ENCODE assay signal across 8 cellular contexts in the genomic region with DNA sequence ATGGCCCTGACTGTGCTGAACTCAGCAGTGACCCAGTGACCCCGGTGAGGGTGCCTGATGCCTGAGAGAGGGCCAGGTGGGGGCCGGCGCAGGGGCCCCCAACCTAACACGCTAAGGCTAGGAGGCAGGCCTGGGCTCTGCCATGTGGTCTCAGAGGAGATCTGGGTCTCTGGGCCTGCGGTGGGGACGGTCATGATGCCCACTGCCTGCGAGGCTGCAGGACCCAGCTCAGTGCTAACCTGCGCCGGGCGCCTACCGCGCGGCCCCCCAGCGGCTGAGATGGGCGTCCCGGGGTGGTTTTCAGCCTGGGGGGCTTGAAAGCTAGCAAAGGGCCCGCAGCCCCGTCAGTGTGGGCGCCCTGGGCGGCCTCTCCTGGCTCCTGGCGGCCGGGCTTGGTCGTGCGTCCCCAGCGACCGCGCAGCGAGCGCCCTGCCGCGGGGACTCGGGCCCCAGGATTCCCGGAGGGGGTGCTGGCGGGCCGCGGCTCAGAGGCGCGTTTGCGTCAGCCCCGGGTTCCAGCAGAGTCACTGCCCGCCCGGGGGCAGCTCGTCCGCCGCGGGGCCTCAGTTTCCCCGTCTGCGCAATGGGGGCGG. TPM values are rescaled to one million over a fixed set of nuclear protein-coding genes. Genes with fewer than 3 reads are reported as not detected.
A peak's percentile ranks its signal among the peaks of the same experiment; 100 is the strongest.
DNase-seq lines count a peak whose midpoint lies in the region; ATAC-seq and TF ChIP-seq lines count a peak whose summit lies in the region.

No MANE protein-coding gene starts in this region.

- no peak overlapping the region for H2AFZ ChIP-seq in HCT116 (ENCODE audit: low read depth, low read length, poor library complexity, severe bottlenecking)

- H3K4me3 ChIP-seq in BJ (ENCODE audit: low read depth, low read length) (peak overlapping the region; percentile 44), HCT116 (replicated peaks in 1 of 2; ENCODE audit: low read depth in 1 of 2, low read length in 2 of 2) (peak overlapping the region; percentile 33 to 46), iPS-18a (ENCODE audit: low read length) (peak overlapping the region; percentile 30)

- no peaks in the 10 kb centered on the region for H3K9me3 Mint-ChIP-seq in activated naive CD4-positive, alpha-beta T cell treated with anti-CD3 and anti-CD28 coated beads, Interleukin-2, amount 50 U/mL, for 24 hours
- H3K9me3 Mint-ChIP-seq in stimulated activated naive CD8-positive, alpha-beta T cell treated with anti-CD3 and anti-CD28 coated beads, Interleukin-15, Interleukin-2, amounts not matched to agents 100 ng/mL and 50 ng/mL, for 24 hours = no peaks in the 10 kb centered on the region

- H3K4me3 Mint-ChIP-seq in activated naive CD4-positive, alpha-beta T cell treated with anti-CD3 and anti-CD28 coated beads, Interleukin-2, amount 50 U/mL, for 24 hours = peak overlapping the region; percentile 70
- H3K4me3 Mint-ChIP-seq in stimulated activated naive CD8-positive, alpha-beta T cell treated with anti-CD3 and anti-CD28 coated beads, Interleukin-15, Interleukin-2, amounts not matched to agents 100 ng/mL and 50 ng/mL, for 24 hours = peak overlapping the region; percentile 41

- BruUV-seq in HCT116 (replicated peaks; lab: Mats Ljungman, UMichigan) = no TSS peak

- no peaks in the 10 kb centered on the region for H3K79me2 ChIP-seq in HCT116 (ENCODE audit: insufficient read depth, low read length)

- no peak overlapping the region for H3K27ac Mint-ChIP-seq in activated naive CD4-positive, alpha-beta T cell treated with anti-CD3 and anti-CD28 coated beads, Interleukin-2, amount 50 U/mL, for 24 hours
- H3K27ac Mint-ChIP-seq in stimulated activated naive CD8-positive, alpha-beta T cell treated with anti-CD3 and anti-CD28 coated beads, Interleukin-15, Interleukin-2, amounts not matched to agents 100 ng/mL and 50 ng/mL, for 24 hours = no peak overlapping the region

- DNase-seq in BJ (ENCODE audit: low read depth) = no peak
- no peak for DNase-seq in HCT116 (ENCODE audit: low read depth, low spot score)
- DNase-seq in T-helper 9 cell = no peak
- DNase-seq in NCI-H2196 treated with DMSO at 0.1 percent for 48 hours (lab: John Stamatoyannopoulos, UW; ENCODE audit: unreplicated experiment) = no peak

- no peak for TF ChIP-seq RAD21 in HCT116 (IDR thresholded peaks at IDR 0.05; ENCODE audit: low read depth)

- H3K9me3 ChIP-seq in HCT116 (ENCODE audit: control insufficient read depth in 1 of 2, insufficient read depth in 1 of 2, low read depth in 1 of 2, low read length in 2 of 2) (no peaks in the 10 kb centered on the region), iPS-18a (ENCODE audit: control insufficient read depth, low read depth, low read length) (no peaks in the 10 kb centered on the region)

- H3K27me3 ChIP-seq in BJ (ENCODE audit: control insufficient read depth, insufficient read depth, low read length) (no peaks in the 10 kb centered on the region), HCT116 (ENCODE audit: insufficient read depth, low read length) (no peaks in the 10 kb centered on the region), iPS-18a (ENCODE audit: control insufficient read depth, insufficient read depth, low read length) (peaks cover 10% of the 10 kb centered on the region)

- H3K36me3 ChIP-seq in BJ (ENCODE audit: control insufficient read depth, insufficient read depth, low read length) (no peaks in the 10 kb centered on the region), HCT116 (ENCODE audit: control insufficient read depth in 1 of 2, insufficient read depth in 2 of 2, low read length in 2 of 2) (no peaks in the 10 kb centered on the region), iPS-18a (ENCODE audit: control insufficient read depth, low read depth, low read length) (no peaks in the 10 kb centered on the region)

- H3K9me2 ChIP-seq in HCT116 (ENCODE audit: insufficient read depth) = no peaks in the 10 kb centered on the region

- TF ChIP-seq CTCF in BJ (IDR thresholded peaks at IDR 0.05; ENCODE audit: insufficient read depth, low read depth, low read length) (peak; percentile 31), HCT116 (IDR thresholded peaks at IDR 0.05 in 2 of 3, conservative IDR thresholded peaks at IDR 0.05 in 1 of 3; ENCODE audit: borderline replicate concordance in 1 of 3, insufficient read depth in 1 of 3, low read depth in 2 of 3, low read length in 2 of 3) (peak in 2 of 3 experiments; percentile 20 to 34; a peak in 1 of 6 replicates)

- H3K4me1 ChIP-seq in HCT116 (ENCODE audit: control insufficient read depth in 1 of 2, insufficient read depth in 2 of 2, low read length in 2 of 2) (peaks cover 0 to 25% of the 10 kb centered on the region in 2 experiments; a peak in 2 of 4 replicates), iPS-18a (ENCODE audit: control insufficient read depth, low read depth, low read length) (no peaks in the 10 kb centered on the region)

- POLR2A ChIA-PET in BJ (lab: Charles Lee) (no interaction called here), HCT116 (lab: Charles Lee) (no interaction called here)

- intact Hi-C loops in HCT116 (cut with micrococcal nuclease) = no loop called here

- H3K9ac ChIP-seq in HCT116 (ENCODE audit: low read length) (peak overlapping the region; percentile 35), iPS-18a (ENCODE audit: low read length) (no peak overlapping the region)

- RAD21 ChIA-PET in HCT116 (lab: Charles Lee; ENCODE audit: low non-redundant PET in 1 of 2, low total read pairs in 2 of 2, uncharacterized antibody in 2 of 2, unreplicated experiment in 2 of 2) = no interaction called here

- H3K27ac ChIP-seq in HCT116 (ENCODE audit: low read depth, low read length) (peak overlapping the region; percentile 24; the same call in 1 of the 2 replicates), iPS-18a (ENCODE audit: low read length) (no peak overlapping the region)

- CTCF ChIA-PET in BJ (lab: Yijun Ruan, JAX) = interaction anchor here (1.6 kb wide), 1 partner anchor 9 kb away, joined by 5 read pairs; no protein-coding TSS in a partner anchor
- CTCF ChIA-PET in HCT116 (lab: Charles Lee) = no interaction called here

- H4K20me1 ChIP-seq in HCT116 (ENCODE audit: insufficient read depth) = no peaks in the 10 kb centered on the region

- no peaks in the 10 kb centered on the region for H3K36me3 Mint-ChIP-seq in activated naive CD4-positive, alpha-beta T cell treated with anti-CD3 and anti-CD28 coated beads, Interleukin-2, amount 50 U/mL, for 24 hours
- H3K36me3 Mint-ChIP-seq in stimulated activated naive CD8-positive, alpha-beta T cell treated with anti-CD3 and anti-CD28 coated beads, Interleukin-15, Interleukin-2, amounts not matched to agents 100 ng/mL and 50 ng/mL, for 24 hours (ENCODE audit: low read depth) = no peaks in the 10 kb centered on the region

- no peak for TF ChIP-seq POLR2A in HCT116 (IDR thresholded peaks at IDR 0.05; ENCODE audit: borderline replicate concordance, extremely low read depth, insufficient read depth, insufficient read length)

- H3K4me2 ChIP-seq in HCT116 (ENCODE audit: low read length) = peak overlapping the region; percentile 61

- peak; percentile 56 for ATAC-seq in HCT116
- no peak for ATAC-seq in GM21717 (IDR thresholded peaks at IDR 0.05; ENCODE audit: unreplicated experiment)

- H3K27me3 Mint-ChIP-seq in activated naive CD4-positive, alpha-beta T cell treated with anti-CD3 and anti-CD28 coated beads, Interleukin-2, amount 50 U/mL, for 24 hours = peaks cover 4% of the 10 kb centered on the region
- H3K27me3 Mint-ChIP-seq in stimulated activated naive CD8-positive, alpha-beta T cell treated with anti-CD3 and anti-CD28 coated beads, Interleukin-15, Interleukin-2, amounts not matched to agents 100 ng/mL and 50 ng/mL, for 24 hours = no peaks in the 10 kb centered on the region

- no peaks in the 10 kb centered on the region for H3K4me1 Mint-ChIP-seq in activated naive CD4-positive, alpha-beta T cell treated with anti-CD3 and anti-CD28 coated beads, Interleukin-2, amount 50 U/mL, for 24 hours
- peaks cover 4% of the 10 kb centered on the region for H3K4me1 Mint-ChIP-seq in stimulated activated naive CD8-positive, alpha-beta T cell treated with anti-CD3 and anti-CD28 coated beads, Interleukin-15, Interleukin-2, amounts not matched to agents 100 ng/mL and 50 ng/mL, for 24 hours (ENCODE audit: low read depth)

TF ChIP-seq in HCT116, 20 proteins besides CTCF, POLR2A, EP300 and RAD21:
- TF ChIP-seq JUND (IDR thresholded peaks at IDR 0.05) (no peak), ZFX (IDR thresholded peaks at IDR 0.05) (peak; percentile 39; the same call in 1 of the 2 replicates), SP1 (IDR thresholded peaks at IDR 0.05; ENCODE audit: low read depth) (no peak)
- TF ChIP-seq, protein P1, sequence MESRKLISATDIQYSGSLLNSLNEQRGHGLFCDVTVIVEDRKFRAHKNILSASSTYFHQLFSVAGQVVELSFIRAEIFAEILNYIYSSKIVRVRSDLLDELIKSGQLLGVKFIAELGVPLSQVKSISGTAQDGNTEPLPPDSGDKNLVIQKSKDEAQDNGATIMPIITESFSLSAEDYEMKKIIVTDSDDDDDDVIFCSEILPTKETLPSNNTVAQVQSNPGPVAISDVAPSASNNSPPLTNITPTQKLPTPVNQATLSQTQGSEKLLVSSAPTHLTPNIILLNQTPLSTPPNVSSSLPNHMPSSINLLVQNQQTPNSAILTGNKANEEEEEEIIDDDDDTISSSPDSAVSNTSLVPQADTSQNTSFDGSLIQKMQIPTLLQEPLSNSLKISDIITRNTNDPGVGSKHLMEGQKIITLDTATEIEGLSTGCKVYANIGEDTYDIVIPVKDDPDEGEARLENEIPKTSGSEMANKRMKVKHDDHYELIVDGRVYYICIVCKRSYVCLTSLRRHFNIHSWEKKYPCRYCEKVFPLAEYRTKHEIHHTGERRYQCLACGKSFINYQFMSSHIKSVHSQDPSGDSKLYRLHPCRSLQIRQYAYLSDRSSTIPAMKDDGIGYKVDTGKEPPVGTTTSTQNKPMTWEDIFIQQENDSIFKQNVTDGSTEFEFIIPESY (IDR thresholded peaks at IDR 0.05; ENCODE audit: extremely low read depth, insufficient replicate concordance, low read length) = no peak
- TF ChIP-seq, protein P2, sequence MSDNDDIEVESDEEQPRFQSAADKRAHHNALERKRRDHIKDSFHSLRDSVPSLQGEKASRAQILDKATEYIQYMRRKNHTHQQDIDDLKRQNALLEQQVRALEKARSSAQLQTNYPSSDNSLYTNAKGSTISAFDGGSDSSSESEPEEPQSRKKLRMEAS (IDR thresholded peaks at IDR 0.05) = no peak

RNA-seq across cellular contexts. Expression of a gene that starts 2.5 kb away (rescaled TPM):
- 13.8 and 26.9 TPM in 2 replicates for polyA plus RNA-seq in BJ (2011; rRNA removed)
- polyA minus RNA-seq in BJ (2011; rRNA and poly(A)+ RNA removed) = 1.5 and 1.9 TPM in 2 replicates
- 82.0 TPM for total RNA-seq in HCT116 (2021; ENCODE audit: unreplicated experiment)
- 87.5 and 89.7 TPM in 2 replicates for polyA plus RNA-seq in HCT116 (2012)

RNA-seq across cellular contexts. Expression of a gene that starts 22.1 kb away (rescaled TPM):
- polyA plus RNA-seq in BJ (2011; rRNA removed) = 48.3 and 68.3 TPM in 2 replicates
- 23.9 and 34.1 TPM in 2 replicates for polyA minus RNA-seq in BJ (2011; rRNA and poly(A)+ RNA removed)
- total RNA-seq in HCT116 (2021; ENCODE audit: unreplicated experiment) = 86.0 TPM
- 84.7 and 91.2 TPM in 2 replicates for polyA plus RNA-seq in HCT116 (2012)

RNA-seq across cellular contexts. Expression of a gene that starts 47.2 kb away (rescaled TPM):
- 0.17 and 0.42 TPM in 2 replicates for polyA plus RNA-seq in BJ (2011; rRNA removed)
- polyA minus RNA-seq in BJ (2011; rRNA and poly(A)+ RNA removed) = 0.10 and 0.14 TPM in 2 replicates
- total RNA-seq in HCT116 (2021; ENCODE audit: unreplicated experiment) = 15.6 TPM
- polyA plus RNA-seq in HCT116 (2012) = 13.9 and 14.7 TPM in 2 replicates
